ENCODE assay signal across 16 cellular contexts in the genomic region with DNA sequence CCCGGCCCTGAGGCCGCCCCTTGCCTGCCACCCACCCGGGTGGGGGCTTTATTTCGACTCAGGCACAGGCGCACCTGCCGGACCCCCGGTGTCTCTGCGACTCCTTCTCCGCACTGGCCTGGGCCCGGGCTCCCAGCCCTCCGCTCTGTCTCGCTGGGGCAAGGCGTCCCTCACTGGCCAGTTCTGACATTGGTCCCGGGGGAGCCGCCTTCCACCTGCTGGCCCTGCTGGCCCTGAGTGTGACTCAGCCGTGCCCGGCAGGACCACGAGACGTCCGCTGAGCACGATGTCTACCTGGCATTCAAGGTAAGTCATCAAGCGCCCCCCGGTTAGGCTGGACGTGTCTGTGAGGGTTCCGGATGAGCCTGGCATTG.
"Had no signal": no experiment of that assay in that cellular context is flagged by ENCODE, and none has a peak within 500 bp of the region (broad histone marks: within the 10 kb centered on the region; RNA-seq: fewer than 3 reads in every experiment).

No MANE protein-coding gene starts in this region.

- H3K4me1 Mint-ChIP-seq: activated B cell treated with CpG ODN at 0.5 μM for 24 hours; activated CD4-positive, alpha-beta T cell treated with anti-CD3 and anti-CD28 coated beads, Interleukin-2, amount 10 ng/mL, durations not matched to agents 24 days and 14 days had no signal

- H3K27ac ChIP-seq: thoracic aorta, uterus had no signal

- H3K9me3 ChIP-seq: thoracic aorta, uterus had no signal

- H3K27me3 Mint-ChIP-seq: activated B cell treated with CpG ODN at 0.5 μM for 24 hours; activated CD4-positive, alpha-beta T cell treated with anti-CD3 and anti-CD28 coated beads, Interleukin-2, amount 10 ng/mL, durations not matched to agents 24 days and 14 days; stimulated activated naive CD8-positive, alpha-beta T cell treated with anti-CD3 and anti-CD28 coated beads, Interleukin-15, Interleukin-2, amounts not matched to agents 100 ng/mL and 50 ng/mL, for 24 hours had no signal

- H3K9me3 Mint-ChIP-seq: activated B cell treated with CpG ODN at 0.5 μM for 24 hours; activated CD4-positive, alpha-beta T cell treated with anti-CD3 and anti-CD28 coated beads, Interleukin-2, amount 10 ng/mL, durations not matched to agents 24 days and 14 days; dendritic cell treated with granulocyte-macrophage colony-stimulating factor and Interleukin-4, amounts not matched to agents 40 ng/mL and 50 ng/mL, for 4 days; stimulated activated naive CD8-positive, alpha-beta T cell treated with anti-CD3 and anti-CD28 coated beads, Interleukin-15, Interleukin-2, amounts not matched to agents 100 ng/mL and 50 ng/mL, for 24 hours; T-helper 2 cell treated with Interferon-gamma antibody and Interleukin-4, amounts not matched to agents 5 μg/mL and 100 μg/mL, for 36 hours had no signal

- H3K4me3 Mint-ChIP-seq: activated B cell treated with CpG ODN at 0.5 μM for 24 hours; activated CD4-positive, alpha-beta T cell treated with anti-CD3 and anti-CD28 coated beads, Interleukin-2, amount 10 ng/mL, durations not matched to agents 24 days and 14 days; activated CD8-positive, alpha-beta T cell treated with anti-CD3 and anti-CD28 coated beads, Interleukin-2, amount 10 ng/mL, durations not matched to agents 7 days and 5 days; dendritic cell treated with granulocyte-macrophage colony-stimulating factor and Interleukin-4, amounts not matched to agents 40 ng/mL and 50 ng/mL, for 4 days; stimulated activated naive CD8-positive, alpha-beta T cell treated with anti-CD3 and anti-CD28 coated beads, Interleukin-15, Interleukin-2, amounts not matched to agents 100 ng/mL and 50 ng/mL, for 24 hours; T-helper 2 cell treated with Interferon-gamma antibody and Interleukin-4, amounts not matched to agents 5 μg/mL and 100 μg/mL, for 36 hours had no signal

- DNase-seq: activated B cell treated with CpG ODN at 0.5 μM for 24 hours; activated CD4-positive, alpha-beta T cell treated with anti-CD3 and anti-CD28 coated beads, Interleukin-2, amount 10 ng/mL, durations not matched to agents 24 days and 14 days; activated CD8-positive, alpha-beta memory T cell treated with anti-CD3 and anti-CD28 coated beads, Interleukin-2, amount 50 U/mL, for 4 hours; activated CD8-positive, alpha-beta T cell treated with anti-CD3 and anti-CD28 coated beads, Interleukin-2, amount 10 ng/mL, durations not matched to agents 7 days and 5 days; cerebellar nuclear complex; effector memory CD4-positive, alpha-beta T cell; foreskin melanocyte; left colon; small intestine; stimulated activated CD4-positive, alpha-beta T cell treated with anti-CD3 and anti-CD28 coated beads, Interleukin-4, amount 100 ng/mL, for 4 hours; stimulated activated CD8-positive, alpha-beta memory T cell treated with anti-CD3 and anti-CD28 coated beads, Interleukin-4, amount 100 ng/mL, for 48 hours had no signal

- H3K36me3 ChIP-seq: thoracic aorta, uterus had no signal

- H3K27ac Mint-ChIP-seq: activated B cell treated with CpG ODN at 0.5 μM for 24 hours; activated CD4-positive, alpha-beta T cell treated with anti-CD3 and anti-CD28 coated beads, Interleukin-2, amount 10 ng/mL, durations not matched to agents 24 days and 14 days; activated CD8-positive, alpha-beta T cell treated with anti-CD3 and anti-CD28 coated beads, Interleukin-2, amount 10 ng/mL, durations not matched to agents 7 days and 5 days; dendritic cell treated with granulocyte-macrophage colony-stimulating factor and Interleukin-4, amounts not matched to agents 40 ng/mL and 50 ng/mL, for 4 days; stimulated activated naive CD8-positive, alpha-beta T cell treated with anti-CD3 and anti-CD28 coated beads, Interleukin-15, Interleukin-2, amounts not matched to agents 100 ng/mL and 50 ng/mL, for 24 hours; T-helper 2 cell treated with Interferon-gamma antibody and Interleukin-4, amounts not matched to agents 5 μg/mL and 100 μg/mL, for 36 hours had no signal

- H3K27me3 ChIP-seq: uterus had no signal

- ATAC-seq: activated CD8-positive, alpha-beta T cell treated with anti-CD3 and anti-CD28 coated beads, Interleukin-2, amount 10 ng/mL, durations not matched to agents 7 days and 5 days; left colon had no signal

- H3K4me1 ChIP-seq: uterus had no signal

- H3K4me3 ChIP-seq: thoracic aorta, uterus had no signal
